ENCODE assay signal across 29 cellular contexts in the genomic region with DNA sequence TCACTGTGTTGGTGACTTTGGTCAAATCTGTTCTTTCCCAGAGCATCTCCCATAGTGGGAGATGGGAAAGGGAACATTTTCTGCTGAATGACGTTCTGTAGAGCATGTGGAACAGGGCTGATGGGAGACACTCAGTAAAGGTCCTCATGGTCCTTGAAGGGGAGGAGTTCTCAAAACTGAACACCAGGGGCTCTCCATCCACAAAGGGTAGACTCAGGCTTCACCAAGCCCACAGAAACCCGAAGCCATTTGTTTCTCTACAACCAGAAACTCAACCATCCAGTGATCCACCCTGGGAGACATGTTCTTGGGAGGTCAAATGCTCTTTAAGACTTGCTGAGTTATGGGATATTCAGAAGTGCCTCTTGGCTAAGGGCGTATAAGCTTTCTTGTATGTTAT.
"Had no signal": no experiment of that assay in that cellular context is flagged by ENCODE, and none has a peak within 500 bp of the region (broad histone marks: within the 10 kb centered on the region; RNA-seq: fewer than 3 reads in every experiment).

No MANE protein-coding gene starts in this region.

- H3K9me3 Mint-ChIP-seq: activated B cell treated with CpG ODN at 0.5 μM for 24 hours; activated naive CD4-positive, alpha-beta T cell treated with anti-CD3 and anti-CD28 coated beads, Interleukin-2, amount 50 U/mL, for 24 hours; activated naive CD8-positive, alpha-beta T cell treated with anti-CD3 and anti-CD28 coated beads, Interleukin-2, amount 50 U/mL, for 24 hours; activated T-helper 2 cell treated with anti-CD3 and anti-CD28 coated beads, Interferon-gamma antibody, Interleukin-2, Interleukin-4, amounts not matched to agents 10 μg/mL and 5 μg/mL and 100 μg/mL, durations not matched to agents 14 hours and 24 hours and 36 hours; nephron progenitor cell; stimulated activated effector memory CD8-positive, alpha-beta T cell treated with anti-CD3 and anti-CD28 coated beads, Interleukin-12 subunit alpha, Interleukin-12 subunit beta, amount 100 ng/mL, for 72 hours; stimulated activated naive CD8-positive, alpha-beta T cell treated with anti-CD3 and anti-CD28 coated beads, Interleukin-15, Interleukin-2, amounts not matched to agents 100 ng/mL and 50 ng/mL, for 24 hours; T-helper 2 cell treated with Interferon-gamma antibody and Interleukin-4, amounts not matched to agents 5 μg/mL and 100 μg/mL, for 36 hours had no signal

- H3K27me3 ChIP-seq: pancreas, sigmoid colon had no signal

- H3K27ac ChIP-seq: breast epithelium, foreskin keratinocyte, heart left ventricle, left lung, lower lobe of right lung, pancreas, prostate gland, sigmoid colon, thoracic aorta had no signal

- H3K27ac Mint-ChIP-seq: activated B cell treated with CpG ODN at 0.5 μM for 24 hours; activated naive CD4-positive, alpha-beta T cell treated with anti-CD3 and anti-CD28 coated beads, Interleukin-2, amount 50 U/mL, for 24 hours; activated naive CD8-positive, alpha-beta T cell treated with anti-CD3 and anti-CD28 coated beads, Interleukin-2, amount 50 U/mL, for 24 hours; nephron progenitor cell; stimulated activated effector memory CD8-positive, alpha-beta T cell treated with anti-CD3 and anti-CD28 coated beads, Interleukin-12 subunit alpha, Interleukin-12 subunit beta, amount 100 ng/mL, for 72 hours had no signal

- H3K4me3 Mint-ChIP-seq: activated B cell treated with CpG ODN at 0.5 μM for 24 hours; activated naive CD4-positive, alpha-beta T cell treated with anti-CD3 and anti-CD28 coated beads, Interleukin-2, amount 50 U/mL, for 24 hours; activated naive CD8-positive, alpha-beta T cell treated with anti-CD3 and anti-CD28 coated beads, Interleukin-2, amount 50 U/mL, for 24 hours; nephron progenitor cell; stimulated activated naive CD8-positive, alpha-beta T cell treated with anti-CD3 and anti-CD28 coated beads, Interleukin-15, Interleukin-2, amounts not matched to agents 100 ng/mL and 50 ng/mL, for 24 hours had no signal

- H3K36me3 ChIP-seq: breast epithelium, heart left ventricle, left lung, lower lobe of right lung, pancreas, prostate gland, sigmoid colon, thoracic aorta had no signal

- H3K4me3 ChIP-seq: breast epithelium, heart left ventricle, left lung, lower lobe of right lung, mucosa of descending colon, pancreas, prostate gland, sigmoid colon, thoracic aorta had no signal

- H3K4me1 ChIP-seq: breast epithelium, foreskin keratinocyte, heart left ventricle, left lung, lower lobe of right lung, pancreas, prostate gland, sigmoid colon had no signal

- H3K36me3 Mint-ChIP-seq: activated naive CD4-positive, alpha-beta T cell treated with anti-CD3 and anti-CD28 coated beads, Interleukin-2, amount 50 U/mL, for 24 hours had no signal

- DNase-seq: activated B cell treated with CpG ODN at 0.5 μM for 24 hours; activated CD4-positive, alpha-beta T cell treated with anti-CD3 and anti-CD28 coated beads, Interleukin-2, amount 50 U/mL, for 4 hours; activated naive CD8-positive, alpha-beta T cell treated with anti-CD3 and anti-CD28 coated beads, Interleukin-2, amount 50 U/mL, for 24 hours; activated T-cell treated with anti-CD3 and anti-CD28 coated beads, Interleukin-2, amount 50 U/mL, for 48 hours; central memory CD4-positive, alpha-beta T cell; foreskin keratinocyte; heart left ventricle; kidney glomerular epithelial cell; left lung; lower lobe of right lung; mesenchymal stem cell; mucosa of descending colon; nephron progenitor cell; pancreas; retina; sigmoid colon; small intestine; stimulated activated CD4-positive, alpha-beta T cell treated with anti-CD3 and anti-CD28 coated beads, Interleukin-4, amount 100 ng/mL, for 24 hours; T-helper 1 cell; trophoblast cell had no signal

- H3K9me3 ChIP-seq: breast epithelium, heart left ventricle, left lung, lower lobe of right lung, mucosa of descending colon, pancreas, prostate gland, sigmoid colon, thoracic aorta had no signal

- ATAC-seq: activated naive CD8-positive, alpha-beta T cell treated with anti-CD3 and anti-CD28 coated beads, Interleukin-2, amount 50 U/mL, for 24 hours; esophagus mucosa; foreskin keratinocyte; heart left ventricle; left lung; lower lobe of right lung; mucosa of descending colon; pancreas; stimulated activated effector memory CD8-positive, alpha-beta T cell treated with anti-CD3 and anti-CD28 coated beads, Interleukin-12 subunit alpha, Interleukin-12 subunit beta, amount 100 ng/mL, for 72 hours had no signal
